ENCODE assay signal across 20 cellular contexts in the genomic region with DNA sequence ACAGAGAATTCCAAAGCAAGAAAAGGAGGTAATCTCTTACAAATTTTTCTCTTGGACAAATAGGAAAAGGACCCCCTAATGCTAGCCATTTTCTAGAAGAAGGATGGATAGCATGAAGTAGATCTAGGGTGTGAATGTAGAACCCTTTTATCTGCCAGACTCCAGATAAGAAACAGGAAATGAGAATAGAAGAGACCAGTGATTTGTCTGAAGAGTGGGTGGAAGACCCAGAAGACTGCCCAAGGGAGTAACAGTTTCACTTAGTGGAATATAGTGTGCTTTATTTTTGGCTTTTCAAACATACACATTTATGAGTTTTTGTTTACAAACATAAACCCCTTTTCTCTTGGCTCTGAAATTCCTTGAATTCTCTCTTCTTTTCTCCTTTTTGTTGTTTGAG. TPM values are rescaled to one million over a fixed set of nuclear protein-coding genes. Genes with fewer than 3 reads are reported as not detected.
"Had no signal": no experiment of that assay in that cellular context is flagged by ENCODE, and none has a peak within 500 bp of the region (broad histone marks: within the 10 kb centered on the region; RNA-seq: fewer than 3 reads in every experiment).

No MANE protein-coding gene starts in this region.

- H2AFZ ChIP-seq: neural progenitor cell had no signal

- H3K9ac ChIP-seq: neural progenitor cell had no signal

- H3K27me3 ChIP-seq: heart right ventricle, neural progenitor cell, ovary, right atrium auricular region, sigmoid colon, transverse colon had no signal

- H3K27ac ChIP-seq: neural progenitor cell, ovary, right atrium auricular region, sigmoid colon, transverse colon had no signal

- H3K4me2 ChIP-seq: neural progenitor cell had no signal

- ATAC-seq: heart right ventricle; left lobe of liver; natural killer cell treated with Interleukin-12 subunit alpha and Interleukin-12 subunit beta and Interleukin-15 and Interleukin-18, amount 100 ng/mL, for 72 hours; stimulated activated naive CD8-positive, alpha-beta T cell treated with anti-CD3 and anti-CD28 coated beads, Interleukin-15, Interleukin-2, amounts not matched to agents 100 U/mL and 50 U/mL, for 24 hours had no signal

- H3K36me3 ChIP-seq: neural progenitor cell, ovary, right atrium auricular region, sigmoid colon, transverse colon had no signal

- H3K4me3 ChIP-seq: coronary artery, heart right ventricle, neural progenitor cell, ovary, right atrium auricular region, sigmoid colon, skin epidermis, transverse colon had no signal

- H3K4me1 ChIP-seq: neural progenitor cell had no signal

- H3K9me3 ChIP-seq: heart right ventricle, ovary, right atrium auricular region, sigmoid colon, transverse colon had no signal

- FAIRE-seq: frontal cortex had no signal

- DNase-seq: effector CD4-positive, alpha-beta T cell; endodermal cell; heart right ventricle; hypothalamus; islet precursor cell; nucleus accumbens; ovary; sigmoid colon; stimulated activated CD4-positive, alpha-beta T cell treated with anti-CD3 and anti-CD28 coated beads, Interleukin-2, amount 100 ng/mL, for 48 hours; stimulated activated naive CD8-positive, alpha-beta T cell treated with anti-CD3 and anti-CD28 coated beads, Interleukin-15, Interleukin-2, amounts not matched to agents 100 U/mL and 50 U/mL, for 24 hours; transverse colon had no signal

RNA-seq across cellular contexts. Expression of a gene that starts 25.0 kb away (rescaled TPM):
- total RNA-seq: dermis microvascular lymphatic vessel endothelial cell; mesothelial cell of epicardium; natural killer cell treated with Interleukin-12 subunit alpha and Interleukin-12 subunit beta and Interleukin-15 and Interleukin-18, amount 100 ng/mL, for 72 hours had no signal

RNA-seq across cellular contexts. Expression of a gene that starts 28.4 kb away (rescaled TPM):
- total RNA-seq: dermis microvascular lymphatic vessel endothelial cell; endodermal cell; natural killer cell treated with Interleukin-12 subunit alpha and Interleukin-12 subunit beta and Interleukin-15 and Interleukin-18, amount 100 ng/mL, for 72 hours had no signal
